Comparison of ENCODE assay signal across 23 cellular contexts in genomic region chr22:33350961-33351360, GRCh38.
"Had no signal": no experiment of that assay in that cellular context is flagged by ENCODE, and none has a peak within 500 bp of the region (broad histone marks: within the 10 kb centered on the region; RNA-seq: fewer than 3 reads in every experiment).

No MANE protein-coding gene starts in this region.

- DNase-seq: activated CD4-positive, alpha-beta T cell treated with anti-CD3 and anti-CD28 coated beads, Interleukin-2, amount 50 U/mL, for 4 hours; activated effector memory CD4-positive, alpha-beta T cell treated with Interleukin-2 at 50 U/mL for 16 hours; activated naive CD4-positive, alpha-beta T cell treated with anti-CD3 and anti-CD28 coated beads for 36 hours; activated naive CD8-positive, alpha-beta T cell treated with anti-CD3 and anti-CD28 coated beads, Interleukin-2, amount 10 ng/mL, durations not matched to agents 7 days and 5 days; activated T-cell treated with anti-CD3 and anti-CD28 coated beads, Interleukin-2, amount 50 U/mL, for 72 hours; amniotic stem cell; cerebellar nuclear complex; esophagus squamous epithelium; heart right ventricle; kidney; left ventricle myocardium inferior; midbrain; nucleus accumbens; retina; SJCRH30; spleen; stimulated activated CD4-positive, alpha-beta T cell treated with anti-CD3 and anti-CD28 coated beads, Interleukin-4, amount 100 ng/mL, for 24 hours; stimulated activated naive CD8-positive, alpha-beta T cell treated with anti-CD3 and anti-CD28 coated beads, Interleukin-15, Interleukin-2, amounts not matched to agents 100 U/mL and 50 U/mL, for 24 hours; T-helper 9 cell; upper lobe of left lung had no signal

- H3K36me3 ChIP-seq: breast epithelium, esophagus squamous epithelium, SJCRH30, spleen, upper lobe of left lung had no signal

- H3K27me3 Mint-ChIP-seq: activated naive CD8-positive, alpha-beta T cell treated with anti-CD3 and anti-CD28 coated beads, Interleukin-2, amount 10 ng/mL, durations not matched to agents 7 days and 5 days had no signal

- H3K36me3 Mint-ChIP-seq: activated naive CD8-positive, alpha-beta T cell treated with anti-CD3 and anti-CD28 coated beads, Interleukin-2, amount 10 ng/mL, durations not matched to agents 7 days and 5 days had no signal

- H3K27me3 ChIP-seq: breast epithelium, esophagus squamous epithelium, heart right ventricle, SJCRH30, spleen, upper lobe of left lung had no signal

- H3K4me1 Mint-ChIP-seq: activated naive CD8-positive, alpha-beta T cell treated with anti-CD3 and anti-CD28 coated beads, Interleukin-2, amount 10 ng/mL, durations not matched to agents 7 days and 5 days had no signal

- H3K27ac Mint-ChIP-seq: activated naive CD4-positive, alpha-beta T cell treated with anti-CD3 and anti-CD28 coated beads for 36 hours; activated naive CD8-positive, alpha-beta T cell treated with anti-CD3 and anti-CD28 coated beads, Interleukin-2, amount 10 ng/mL, durations not matched to agents 7 days and 5 days; activated T-cell treated with anti-CD3 and anti-CD28 coated beads, Interleukin-2, amount 50 U/mL, for 72 hours had no signal

- H3K9me3 ChIP-seq: breast epithelium, esophagus squamous epithelium, left ventricle myocardium inferior, upper lobe of left lung had no signal

- H3K27ac ChIP-seq: breast epithelium, coronary artery, esophagus squamous epithelium, heart right ventricle, left ventricle myocardium inferior, SJCRH30, spleen, upper lobe of left lung had no signal

- H3K4me3 Mint-ChIP-seq: activated naive CD4-positive, alpha-beta T cell treated with anti-CD3 and anti-CD28 coated beads for 36 hours; activated naive CD8-positive, alpha-beta T cell treated with anti-CD3 and anti-CD28 coated beads, Interleukin-2, amount 10 ng/mL, durations not matched to agents 7 days and 5 days; activated T-cell treated with anti-CD3 and anti-CD28 coated beads, Interleukin-2, amount 50 U/mL, for 72 hours; nephron progenitor cell had no signal

- ATAC-seq: activated T-cell treated with anti-CD3 and anti-CD28 coated beads, Interleukin-2, amount 50 U/mL, for 72 hours; heart right ventricle; stimulated activated naive CD8-positive, alpha-beta T cell treated with anti-CD3 and anti-CD28 coated beads, Interleukin-15, Interleukin-2, amounts not matched to agents 100 U/mL and 50 U/mL, for 24 hours had no signal

- H3K4me3 ChIP-seq: breast epithelium, coronary artery, esophagus squamous epithelium, heart right ventricle, left ventricle myocardium inferior, SJCRH30, spleen, upper lobe of left lung had no signal

- H3K4me1 ChIP-seq: breast epithelium, esophagus squamous epithelium, SJCRH30, spleen, upper lobe of left lung had no signal
